Comparison of ENCODE assay signal across 8 cellular contexts in the genomic region with DNA sequence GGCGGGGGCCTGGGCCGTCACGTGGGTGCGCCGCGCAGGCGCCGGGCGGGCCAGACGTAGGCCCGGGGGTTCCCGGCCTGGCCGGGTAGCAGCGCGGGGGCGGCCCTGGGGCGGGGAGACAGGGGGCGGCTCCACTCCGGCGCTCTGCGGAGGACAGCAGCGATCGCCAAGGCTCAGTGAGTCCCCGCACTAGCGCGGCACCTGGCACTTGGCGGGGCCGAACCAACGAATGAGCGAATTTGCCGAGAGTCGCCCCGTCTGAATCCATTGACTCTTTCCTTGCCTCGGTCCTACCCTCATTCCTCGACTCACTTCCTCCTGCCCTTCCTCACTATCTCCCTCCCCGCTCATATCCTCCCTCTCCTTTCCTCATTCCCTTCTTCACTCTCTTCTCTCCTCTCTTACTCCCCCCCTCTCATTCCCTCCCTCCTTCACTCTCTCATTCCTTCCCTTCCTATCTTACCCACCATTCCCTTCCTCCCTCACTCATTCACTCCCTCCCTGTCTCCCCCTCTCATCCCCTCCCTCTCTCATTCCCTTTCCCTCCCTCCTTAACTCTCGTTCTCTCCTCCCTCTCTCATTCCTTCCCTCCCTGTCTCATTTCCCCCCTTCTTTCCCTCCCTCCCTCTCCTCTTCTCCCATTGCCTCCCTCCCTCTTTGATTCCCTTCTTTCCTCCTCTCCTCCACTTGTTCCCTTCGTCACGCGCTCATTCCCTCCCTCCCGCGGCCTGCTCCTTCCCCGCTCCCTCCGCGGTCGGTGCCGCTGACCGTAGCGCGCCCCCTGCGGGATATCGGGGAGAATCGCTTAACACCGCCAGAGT. TPM values are rescaled to one million over a fixed set of nuclear protein-coding genes. Genes with fewer than 3 reads are reported as not detected.
DNase-seq lines count a peak whose midpoint lies in the region; ATAC-seq, FAIRE-seq and TF ChIP-seq lines count a peak whose summit lies in the region.

No MANE protein-coding gene starts in this region.

- FAIRE-seq in kidney (lab: Jason Lieb, UNC) = no peak

- intact Hi-C loops in kidney (cut with DNase I) = no loop called here

- ATAC-seq in GM18909 (IDR thresholded peaks at IDR 0.05; ENCODE audit: poor library complexity, unreplicated experiment) (peak; percentile 83), HG03139 (IDR thresholded peaks at IDR 0.05; ENCODE audit: unreplicated experiment) (peak; percentile 79)

- DNase-seq in AG09319 (ENCODE audit: extremely low read depth, low read depth) = peak; percentile 66
- peak; percentile 79 to 95 for DNase-seq in NCI-H446 (lab: John Stamatoyannopoulos, UW)
- peak; percentile 86 for DNase-seq in activated CD4-positive, alpha-beta T cell treated with anti-CD3 and anti-CD28 coated beads for 1 hour
- DNase-seq in cerebellar nuclear complex (lab: John Stamatoyannopoulos, UW) = peak; percentile 69 to 84
- peak; percentile 97 for DNase-seq in kidney
- DNase-seq in stimulated activated CD4-positive, alpha-beta T cell treated with anti-CD3 and anti-CD28 coated beads, Interleukin-15, amount 100 ng/mL, for 1 hour (ENCODE audit: low read depth in 1 of 2, low spot score in 1 of 2) = peak; percentile 88 to 90

- peaks cover 0 to 3% of the 10 kb centered on the region in 2 donors for H3K36me3 ChIP-seq in kidney (ENCODE audit: control insufficient read depth in 1 of 2, insufficient read depth in 2 of 2, low read length in 2 of 2)

- peak overlapping the region; percentile 21 to 97 for H3K9ac ChIP-seq in kidney (ENCODE audit: low read length in 2 of 2)

- TF ChIP-seq CTCF in AG09319 (IDR thresholded peaks at IDR 0.05; ENCODE audit: low read depth, low read length) (peak; percentile 84), kidney (IDR thresholded peaks at IDR 0.05; ENCODE audit: borderline replicate concordance, extremely low read depth, insufficient read depth) (peak; percentile 78)

- peaks cover 3 to 10% of the 10 kb centered on the region in 2 donors for H3K4me1 ChIP-seq in kidney (ENCODE audit: control insufficient read depth in 1 of 2, insufficient read depth in 1 of 2, low read depth in 1 of 2, low read length in 2 of 2)

- peak overlapping the region; percentile 97 to 99 for H3K27ac ChIP-seq in kidney (ENCODE audit: low read depth in 2 of 2, low read length in 2 of 2)

- H3K4me3 ChIP-seq in kidney (ENCODE audit: low read length in 2 of 2) = peak overlapping the region; percentile 75 to 97

- H3K9me3 ChIP-seq in kidney (ENCODE audit: control insufficient read depth in 1 of 2, low read length in 2 of 2) = no peaks in the 10 kb centered on the region

RNA-seq across cellular contexts. Expression of gene KLHL22, which starts 0.5 kb away (rescaled TPM):
- total RNA-seq in kidney = 22.4 TPM
- polyA plus RNA-seq in kidney (ENCODE audit: insufficient read depth, low read depth, low replicate concordance) = 24.3 TPM

RNA-seq across cellular contexts. Expression of gene MED15, which starts 11.3 kb away (rescaled TPM):
- 102 TPM for total RNA-seq in kidney
- 31.7 TPM for polyA plus RNA-seq in kidney (ENCODE audit: insufficient read depth, low read depth, low replicate concordance)

RNA-seq across cellular contexts. Expression of gene SCARF2, which starts 58.4 kb away (rescaled TPM):
- total RNA-seq in kidney = 12.3 TPM
- polyA plus RNA-seq in kidney (ENCODE audit: insufficient read depth, low read depth, low replicate concordance) = 5.0 TPM

Comparison
In these comparisons a context has a peak if more than half of its experiments do, and no peak if none do; other contexts are left out.
1. Peak in every context shown above with its lines: DNase-seq, ATAC-seq, H3K4me3 ChIP-seq and H3K27ac ChIP-seq.